In the genomic region with DNA sequence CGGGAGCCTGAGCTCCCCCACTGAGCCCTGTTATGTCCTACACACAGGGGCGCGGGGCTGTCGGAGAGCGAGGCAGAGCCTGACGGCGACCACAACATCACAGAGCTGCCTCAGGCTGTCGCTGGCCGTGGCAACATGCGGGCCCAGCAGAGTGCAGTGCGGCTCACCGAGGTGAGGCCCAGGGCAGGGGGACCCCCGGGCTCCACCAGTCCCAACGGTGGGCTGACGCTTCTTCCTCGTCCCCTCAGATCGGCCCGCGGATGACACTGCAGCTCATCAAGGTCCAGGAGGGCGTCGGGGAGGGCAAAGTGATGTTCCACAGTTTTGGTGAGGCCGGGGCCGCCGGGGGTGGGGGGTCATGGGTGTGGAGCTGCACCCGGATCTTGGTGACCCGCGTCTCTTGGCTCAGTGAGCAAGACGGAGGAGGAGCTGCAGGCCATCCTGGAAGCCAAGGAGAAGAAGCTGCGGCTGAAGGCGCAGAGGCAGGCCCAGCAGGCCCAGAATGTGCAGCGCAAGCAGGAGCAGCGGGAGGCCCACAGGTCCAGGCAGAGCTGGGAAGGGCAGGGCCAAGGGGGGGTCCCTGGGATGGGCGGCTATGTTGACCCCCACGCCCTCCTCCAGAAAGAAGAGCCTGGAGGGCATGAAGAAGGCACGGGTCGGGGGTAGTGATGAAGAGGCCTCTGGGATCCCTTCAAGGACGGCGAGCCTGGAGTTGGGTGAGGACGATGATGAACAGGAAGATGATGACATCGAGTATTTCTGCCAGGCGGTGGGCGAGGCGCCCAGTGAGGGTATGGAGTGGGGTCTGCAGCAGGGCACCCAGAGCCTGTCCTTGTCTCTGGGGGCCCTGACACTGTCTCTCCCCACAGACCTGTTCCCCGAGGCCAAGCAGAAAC, we compare ENCODE assay signal across 1 cellular context.
TF ChIP-seq lines count a peak whose summit lies in the region.

No MANE protein-coding gene starts in this region.

TF ChIP-seq in GM12878, 131 proteins besides CTCF, POLR2A, EP300 and RAD21:
- TF ChIP-seq SUZ12 (IDR thresholded peaks at IDR 0.05; ENCODE audit: unreplicated experiment) (no peak), TCF7 (IDR thresholded peaks at IDR 0.05; ENCODE audit: borderline replicate concordance) (no peak), POLR2AphosphoS2 (IDR thresholded peaks at IDR 0.05; ENCODE audit: low read depth, low read length) (0 out of 2 replicates have a peak, but pooled peaks have one; percentile 27), MYB (IDR thresholded peaks at IDR 0.05; ENCODE audit: borderline replicate concordance, low read depth, low read length) (no peak), MTA3 (IDR thresholded peaks at IDR 0.05; ENCODE audit: borderline replicate concordance, low read length) (no peak)
- TF ChIP-seq, protein P1, sequence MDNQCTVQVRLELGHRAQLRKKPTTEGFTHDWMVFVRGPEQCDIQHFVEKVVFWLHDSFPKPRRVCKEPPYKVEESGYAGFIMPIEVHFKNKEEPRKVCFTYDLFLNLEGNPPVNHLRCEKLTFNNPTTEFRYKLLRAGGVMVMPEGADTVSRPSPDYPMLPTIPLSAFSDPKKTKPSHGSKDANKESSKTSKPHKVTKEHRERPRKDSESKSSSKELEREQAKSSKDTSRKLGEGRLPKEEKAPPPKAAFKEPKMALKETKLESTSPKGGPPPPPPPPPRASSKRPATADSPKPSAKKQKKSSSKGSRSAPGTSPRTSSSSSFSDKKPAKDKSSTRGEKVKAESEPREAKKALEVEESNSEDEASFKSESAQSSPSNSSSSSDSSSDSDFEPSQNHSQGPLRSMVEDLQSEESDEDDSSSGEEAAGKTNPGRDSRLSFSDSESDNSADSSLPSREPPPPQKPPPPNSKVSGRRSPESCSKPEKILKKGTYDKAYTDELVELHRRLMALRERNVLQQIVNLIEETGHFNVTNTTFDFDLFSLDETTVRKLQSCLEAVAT (IDR thresholded peaks at IDR 0.05): 0 out of 2 replicates have a peak, but pooled peaks have one; percentile 71
